In the genomic region with DNA sequence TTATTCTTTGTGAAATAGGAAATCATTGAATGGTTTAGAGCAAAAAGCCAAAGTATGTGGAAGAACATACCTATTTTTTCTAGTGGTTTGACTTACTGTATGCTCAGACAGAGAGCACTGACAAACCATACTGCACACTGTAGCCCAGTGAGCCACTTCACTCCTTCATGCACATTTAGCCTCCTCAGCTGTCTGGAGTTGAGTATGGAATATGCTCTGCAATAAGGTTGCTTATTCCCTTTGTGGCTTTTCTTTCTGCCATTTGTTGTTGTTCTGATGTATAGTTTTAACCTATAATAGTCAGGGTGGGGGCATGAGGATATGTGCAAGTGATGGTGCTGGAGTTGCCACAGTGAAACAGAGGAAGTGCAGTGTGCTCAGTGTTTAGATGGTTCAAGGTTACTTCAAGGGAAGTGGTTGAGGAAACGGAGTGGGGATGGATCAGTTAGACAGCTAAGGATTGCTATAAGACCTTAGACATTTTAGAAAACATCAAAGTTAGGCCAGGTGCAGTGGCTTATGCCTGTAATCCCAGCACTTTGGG, we compare ENCODE assay signal across 1 cellular context.
TF ChIP-seq lines count a peak whose summit lies in the region.

No MANE protein-coding gene starts in this region.

TF ChIP-seq in WTC11, 78 proteins besides CTCF, POLR2A, EP300 and RAD21 (continued from another document):
- TF ChIP-seq ZBTB43 (CRISPR knock-in tag; IDR thresholded peaks at IDR 0.05) (no peak), KAT7 (CRISPR knock-in tag; IDR thresholded peaks at IDR 0.05; ENCODE audit: borderline replicate concordance) (no peak), SOX15 (CRISPR knock-in tag; IDR thresholded peaks at IDR 0.05) (no peak), ZNF423 (CRISPR knock-in tag; IDR thresholded peaks at IDR 0.05) (no peak), ZNF425 (CRISPR knock-in tag; conservative IDR thresholded peaks at IDR 0.05) (no peak), OVOL2 (CRISPR knock-in tag; IDR thresholded peaks at IDR 0.05; ENCODE audit: borderline replicate concordance) (no peak), ZNF232 (CRISPR knock-in tag; IDR thresholded peaks at IDR 0.05) (no peak), JAZF1 (CRISPR knock-in tag; IDR thresholded peaks at IDR 0.05) (no peak)
- TF ChIP-seq, protein P1, sequence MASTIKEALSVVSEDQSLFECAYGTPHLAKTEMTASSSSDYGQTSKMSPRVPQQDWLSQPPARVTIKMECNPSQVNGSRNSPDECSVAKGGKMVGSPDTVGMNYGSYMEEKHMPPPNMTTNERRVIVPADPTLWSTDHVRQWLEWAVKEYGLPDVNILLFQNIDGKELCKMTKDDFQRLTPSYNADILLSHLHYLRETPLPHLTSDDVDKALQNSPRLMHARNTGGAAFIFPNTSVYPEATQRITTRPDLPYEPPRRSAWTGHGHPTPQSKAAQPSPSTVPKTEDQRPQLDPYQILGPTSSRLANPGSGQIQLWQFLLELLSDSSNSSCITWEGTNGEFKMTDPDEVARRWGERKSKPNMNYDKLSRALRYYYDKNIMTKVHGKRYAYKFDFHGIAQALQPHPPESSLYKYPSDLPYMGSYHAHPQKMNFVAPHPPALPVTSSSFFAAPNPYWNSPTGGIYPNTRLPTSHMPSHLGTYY (CRISPR knock-in tag; IDR thresholded peaks at IDR 0.05) = no peak
- TF ChIP-seq, protein P2, sequence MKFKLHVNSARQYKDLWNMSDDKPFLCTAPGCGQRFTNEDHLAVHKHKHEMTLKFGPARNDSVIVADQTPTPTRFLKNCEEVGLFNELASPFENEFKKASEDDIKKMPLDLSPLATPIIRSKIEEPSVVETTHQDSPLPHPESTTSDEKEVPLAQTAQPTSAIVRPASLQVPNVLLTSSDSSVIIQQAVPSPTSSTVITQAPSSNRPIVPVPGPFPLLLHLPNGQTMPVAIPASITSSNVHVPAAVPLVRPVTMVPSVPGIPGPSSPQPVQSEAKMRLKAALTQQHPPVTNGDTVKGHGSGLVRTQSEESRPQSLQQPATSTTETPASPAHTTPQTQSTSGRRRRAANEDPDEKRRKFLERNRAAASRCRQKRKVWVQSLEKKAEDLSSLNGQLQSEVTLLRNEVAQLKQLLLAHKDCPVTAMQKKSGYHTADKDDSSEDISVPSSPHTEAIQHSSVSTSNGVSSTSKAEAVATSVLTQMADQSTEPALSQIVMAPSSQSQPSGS (CRISPR knock-in tag; IDR thresholded peaks at IDR 0.05; ENCODE audit: borderline replicate concordance, low read depth) = no peak
- TF ChIP-seq, protein P3, sequence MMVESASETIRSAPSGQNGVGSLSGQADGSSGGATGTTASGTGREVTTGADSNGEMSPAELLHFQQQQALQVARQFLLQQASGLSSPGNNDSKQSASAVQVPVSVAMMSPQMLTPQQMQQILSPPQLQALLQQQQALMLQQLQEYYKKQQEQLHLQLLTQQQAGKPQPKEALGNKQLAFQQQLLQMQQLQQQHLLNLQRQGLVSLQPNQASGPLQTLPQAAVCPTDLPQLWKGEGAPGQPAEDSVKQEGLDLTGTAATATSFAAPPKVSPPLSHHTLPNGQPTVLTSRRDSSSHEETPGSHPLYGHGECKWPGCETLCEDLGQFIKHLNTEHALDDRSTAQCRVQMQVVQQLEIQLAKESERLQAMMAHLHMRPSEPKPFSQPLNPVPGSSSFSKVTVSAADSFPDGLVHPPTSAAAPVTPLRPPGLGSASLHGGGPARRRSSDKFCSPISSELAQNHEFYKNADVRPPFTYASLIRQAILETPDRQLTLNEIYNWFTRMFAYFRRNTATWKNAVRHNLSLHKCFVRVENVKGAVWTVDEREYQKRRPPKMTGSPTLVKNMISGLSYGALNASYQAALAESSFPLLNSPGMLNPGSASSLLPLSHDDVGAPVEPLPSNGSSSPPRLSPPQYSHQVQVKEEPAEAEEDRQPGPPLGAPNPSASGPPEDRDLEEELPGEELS (CRISPR knock-in tag; IDR thresholded peaks at IDR 0.05) = no peak
